Comparison of ENCODE assay signal across 1 cellular context in the genomic region with DNA sequence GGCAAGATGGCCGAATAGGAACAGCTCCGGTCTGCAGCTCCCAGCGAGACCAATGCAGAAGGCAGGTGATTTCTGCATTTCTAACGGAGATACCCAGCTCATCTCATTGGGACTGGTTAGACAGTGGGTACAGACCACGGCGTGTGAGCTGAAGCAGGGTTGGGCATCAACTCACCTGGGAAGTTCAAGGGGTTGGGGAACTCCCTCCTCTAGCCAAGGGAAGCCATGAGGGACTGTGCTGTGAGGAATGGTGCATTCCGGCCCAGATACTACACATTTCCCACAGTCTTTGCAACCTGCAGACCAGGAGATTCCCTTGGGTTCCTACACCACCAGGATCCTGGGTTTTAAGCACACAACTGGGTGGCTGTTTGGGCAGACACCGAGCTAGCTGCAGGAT.
TF ChIP-seq lines count a peak whose summit lies in the region.

No MANE protein-coding gene starts in this region.

TF ChIP-seq in HEK293, 187 proteins besides CTCF, POLR2A, EP300 and RAD21:
- TF ChIP-seq, protein P1, sequence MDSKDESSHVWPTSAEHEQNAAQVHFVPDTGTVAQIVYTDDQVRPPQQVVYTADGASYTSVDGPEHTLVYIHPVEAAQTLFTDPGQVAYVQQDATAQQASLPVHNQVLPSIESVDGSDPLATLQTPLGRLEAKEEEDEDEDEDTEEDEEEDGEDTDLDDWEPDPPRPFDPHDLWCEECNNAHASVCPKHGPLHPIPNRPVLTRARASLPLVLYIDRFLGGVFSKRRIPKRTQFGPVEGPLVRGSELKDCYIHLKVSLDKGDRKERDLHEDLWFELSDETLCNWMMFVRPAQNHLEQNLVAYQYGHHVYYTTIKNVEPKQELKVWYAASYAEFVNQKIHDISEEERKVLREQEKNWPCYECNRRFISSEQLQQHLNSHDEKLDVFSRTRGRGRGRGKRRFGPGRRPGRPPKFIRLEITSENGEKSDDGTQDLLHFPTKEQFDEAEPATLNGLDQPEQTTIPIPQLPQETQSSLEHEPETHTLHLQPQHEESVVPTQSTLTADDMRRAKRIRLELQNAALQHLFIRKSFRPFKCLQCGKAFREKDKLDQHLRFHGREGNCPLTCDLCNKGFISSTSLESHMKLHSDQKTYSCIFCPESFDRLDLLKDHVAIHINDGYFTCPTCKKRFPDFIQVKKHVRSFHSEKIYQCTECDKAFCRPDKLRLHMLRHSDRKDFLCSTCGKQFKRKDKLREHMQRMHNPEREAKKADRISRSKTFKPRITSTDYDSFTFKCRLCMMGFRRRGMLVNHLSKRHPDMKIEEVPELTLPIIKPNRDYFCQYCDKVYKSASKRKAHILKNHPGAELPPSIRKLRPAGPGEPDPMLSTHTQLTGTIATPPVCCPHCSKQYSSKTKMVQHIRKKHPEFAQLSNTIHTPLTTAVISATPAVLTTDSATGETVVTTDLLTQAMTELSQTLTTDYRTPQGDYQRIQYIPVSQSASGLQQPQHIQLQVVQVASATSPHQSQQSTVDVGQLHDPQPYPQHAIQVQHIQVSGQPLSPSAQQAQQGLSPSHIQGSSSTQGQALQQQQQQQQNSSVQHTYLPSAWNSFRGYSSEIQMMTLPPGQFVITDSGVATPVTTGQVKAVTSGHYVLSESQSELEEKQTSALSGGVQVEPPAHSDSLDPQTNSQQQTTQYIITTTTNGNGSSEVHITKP (tag by site-specific recombination; IDR thresholded peaks at IDR 0.05): 0 out of 2 replicates have a peak, but pooled peaks have one; percentile 31
